Comparison of ENCODE assay signal across 10 cellular contexts in genomic region chr3:9098716-9099675, GRCh38.
DNase-seq lines count a peak whose midpoint lies in the region; ATAC-seq and TF ChIP-seq lines count a peak whose summit lies in the region.
"Had no signal": no experiment of that assay in that cellular context is flagged by ENCODE, and none has a peak within 500 bp of the region (broad histone marks: within the 10 kb centered on the region; RNA-seq: fewer than 3 reads in every experiment).

No MANE protein-coding gene starts in this region.

- no peaks in the 10 kb centered on the region for H3K36me3 Mint-ChIP-seq in T-cell

- TF ChIP-seq CTCF in HEK293 (tag by site-specific recombination; IDR thresholded peaks at IDR 0.05) (no peak), epithelial cell of esophagus (IDR thresholded peaks at IDR 0.05; ENCODE audit: insufficient read depth, low read depth, low read length, missing control alignments) (no peak)

- H3K4me3 Mint-ChIP-seq in T-cell: no peak overlapping the region

- peaks cover 0 to 2% of the 10 kb centered on the region in 2 donors for H3K27me3 Mint-ChIP-seq in T-cell

- CTCF ChIA-PET in HEK293 (lab: Yijun Ruan, JAX) (interaction anchor here (1.4 kb wide), 1 partner anchor 111 kb away, joined by 4 read pairs; no protein-coding TSS in a partner anchor), T-cell (lab: Charles Lee) (no interaction called here)

- ATAC-seq in T-cell (replicated peaks in 1 of 4): no peak

- H3K36me3 ChIP-seq in HEK293 (ENCODE audit: control insufficient read depth in 2 of 2, insufficient read depth in 1 of 2, low read length in 2 of 2): no peaks in the 10 kb centered on the region
- H3K36me3 ChIP-seq: esophagus muscularis mucosa had no signal

- POLR2A ChIA-PET in HEK293 (lab: Yijun Ruan, JAX) (interaction anchor here (1.0 kb wide), 1 partner anchor 12 kb away, joined by 3 read pairs; no protein-coding TSS in a partner anchor), T-cell (lab: Charles Lee) (no interaction called here)

- no peaks in the 10 kb centered on the region for H3K9me3 ChIP-seq in HEK293 (ENCODE audit: control insufficient read depth, insufficient read depth, low read depth, low read length)

- H3K4me3 ChIP-seq in HEK293 (ENCODE audit: low read depth, low read length) (no peak overlapping the region), epithelial cell of esophagus (ENCODE audit: low read length) (no peak overlapping the region)
- H3K4me3 ChIP-seq: esophagus muscularis mucosa had no signal

- H3K9me3 Mint-ChIP-seq in T-cell: no peaks in the 10 kb centered on the region

- no peak overlapping the region for H3K27ac Mint-ChIP-seq in T-cell

- H3K4me1 ChIP-seq in HEK293 (ENCODE audit: control insufficient read depth, insufficient read depth, low read length): peaks cover 3% of the 10 kb centered on the region; the same call in 1 of the 2 replicates

- no peak overlapping the region for H3K27ac ChIP-seq in HEK293 (ENCODE audit: extremely low read depth, low read depth, low read length)
- H3K27ac ChIP-seq: esophagus muscularis mucosa had no signal

- H3K4me1 Mint-ChIP-seq in T-cell: no peaks in the 10 kb centered on the region

- DNase-seq in NCI-H69 (lab: John Stamatoyannopoulos, UW) (peak; percentile 87), epithelial cell of esophagus (ENCODE audit: low read depth) (peak; percentile 67), occipital lobe (lab: John Stamatoyannopoulos, UW) (peak; percentile 12), T-cell (no peak), activated T-cell treated with anti-CD3 and anti-CD28 coated beads for 4 hours (no peak), kidney glomerular epithelial cell (lab: John Stamatoyannopoulos, UW) (no peak)
- DNase-seq: activated gamma-delta T cell treated with Interleukin-2 at 50 U/mL for 16 hours, NCI-H187 had no signal

TF ChIP-seq in HEK293, 187 proteins besides CTCF, POLR2A, EP300 and RAD21:
- 0 out of 2 replicates have a peak, but pooled peaks have one; percentile 25 for TF ChIP-seq ZIC2 (tag by site-specific recombination; IDR thresholded peaks at IDR 0.05)
- 0 out of 2 replicates have a peak, but pooled peaks have one; percentile 19 for TF ChIP-seq INSM2 (tag by site-specific recombination; IDR thresholded peaks at IDR 0.05)
- TF ChIP-seq ZSCAN16 (tag by site-specific recombination; IDR thresholded peaks at IDR 0.05): no peak
- peak; percentile 38; the same call in 1 of the 2 replicates for TF ChIP-seq ZNF843 (tag by site-specific recombination; IDR thresholded peaks at IDR 0.05)
- peak; percentile 82 for TF ChIP-seq WT1 (tag by site-specific recombination; IDR thresholded peaks at IDR 0.05)
- no peak for TF ChIP-seq KLF17 (tag by site-specific recombination; IDR thresholded peaks at IDR 0.05)
- TF ChIP-seq OSR2 (tag by site-specific recombination; IDR thresholded peaks at IDR 0.05): peak; percentile 35; the same call in 1 of the 2 replicates
- TF ChIP-seq ZNF398 (tag by site-specific recombination; IDR thresholded peaks at IDR 0.05): peak; percentile 32; the same call in 1 of the 2 replicates
- peak; percentile 24; the same call in 1 of the 2 replicates for TF ChIP-seq ZBTB17 (tag by site-specific recombination; IDR thresholded peaks at IDR 0.05)
- TF ChIP-seq ZNF501 (tag by site-specific recombination; IDR thresholded peaks at IDR 0.05): no peak
- peak; percentile 65; the same call in 1 of the 2 replicates for TF ChIP-seq GLIS1 (tag by site-specific recombination; IDR thresholded peaks at IDR 0.05)
- TF ChIP-seq ZNF214 (tag by site-specific recombination; IDR thresholded peaks at IDR 0.05; ENCODE audit: borderline replicate concordance): no peak
- 0 out of 2 replicates have a peak, but pooled peaks have one; percentile 13 for TF ChIP-seq ZNF121 (tag by site-specific recombination; IDR thresholded peaks at IDR 0.05)
- no peak for TF ChIP-seq ZNF561 (tag by site-specific recombination; IDR thresholded peaks at IDR 0.05; ENCODE audit: borderline replicate concordance)
- 0 out of 2 replicates have a peak, but pooled peaks have one; percentile 43 for TF ChIP-seq ZNF629 (tag by site-specific recombination; IDR thresholded peaks at IDR 0.05)
- TF ChIP-seq SP7 (tag by site-specific recombination; IDR thresholded peaks at IDR 0.05): peak; percentile 83
- TF ChIP-seq ZBTB1 (tag by site-specific recombination; IDR thresholded peaks at IDR 0.05): no peak
- TF ChIP-seq PRDM1 (tag by site-specific recombination; IDR thresholded peaks at IDR 0.05): no peak
- no peak for TF ChIP-seq ZXDB (tag by site-specific recombination; IDR thresholded peaks at IDR 0.05)

Comparison
In these comparisons a context has a peak if more than half of its experiments do, and no peak if none do; other contexts are left out.
1. DNase-seq: peak in NCI-H69 (single experiment), epithelial cell of esophagus (single experiment) and occipital lobe (single experiment); none in T-cell (0 of 34), activated T-cell treated with anti-CD3 and anti-CD28 coated beads for 4 hours (single experiment) and kidney glomerular epithelial cell (single experiment).